8 cellular contexts compared by ENCODE assay signal in the genomic region with DNA sequence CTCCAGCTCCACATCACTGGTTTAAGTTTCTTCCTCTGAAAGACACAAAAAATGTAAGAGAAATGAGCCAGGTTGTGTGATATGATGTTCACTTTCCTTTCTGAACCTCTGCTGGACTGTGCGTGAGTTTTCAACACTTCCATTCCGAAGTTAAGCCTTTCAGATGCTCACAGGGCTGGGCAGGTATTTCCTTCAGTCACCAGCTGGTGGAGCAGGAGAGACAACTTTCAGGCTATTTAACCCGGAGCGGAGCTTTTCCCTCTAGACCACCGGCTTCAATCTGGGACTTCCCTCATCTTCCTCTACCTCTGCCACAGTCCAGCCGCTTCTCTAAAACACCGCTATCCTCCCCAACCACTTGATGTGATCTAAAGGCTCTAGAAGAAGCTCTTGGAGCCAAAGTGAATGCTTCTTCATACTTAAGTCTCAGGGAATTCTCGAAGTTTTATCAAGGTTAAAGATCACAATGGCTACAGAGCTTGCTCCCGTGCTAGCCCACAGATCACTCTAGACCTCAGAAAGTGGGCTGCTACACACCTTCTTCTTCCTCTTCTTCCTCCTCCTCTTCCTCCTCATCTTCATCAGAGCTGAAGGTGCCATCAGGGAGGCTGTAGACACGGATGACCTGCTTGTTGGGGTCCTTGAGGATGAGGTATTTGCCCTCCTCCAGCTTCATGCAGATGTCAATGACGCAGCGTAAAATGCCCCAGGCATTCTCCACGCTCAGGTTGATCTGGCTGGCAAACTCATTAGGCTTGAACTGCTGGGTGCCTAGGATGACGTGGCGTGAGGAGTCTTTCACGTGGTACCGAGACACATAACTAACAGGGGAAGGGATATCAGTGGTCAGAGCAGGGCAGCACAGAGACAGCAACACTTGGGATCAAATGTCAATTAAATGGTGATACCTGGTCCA. TPM values are rescaled to one million over a fixed set of nuclear protein-coding genes. Genes with fewer than 3 reads are reported as not detected.
DNase-seq lines count a peak whose midpoint lies in the region; ATAC-seq, FAIRE-seq and TF ChIP-seq lines count a peak whose summit lies in the region.

No MANE protein-coding gene starts in this region.

- TSS peak; percentile 11 for BruUV-seq in GM12878 (replicated peaks; lab: Mats Ljungman, UMichigan)

- no peak overlapping the region for H3K27ac ChIP-seq in CD8-positive, alpha-beta T cell (ENCODE audit: low read depth, low read length)
- H3K27ac ChIP-seq in GM12878 (ENCODE audit: control insufficient read depth, insufficient read depth), result no peak overlapping the region
- H3K27ac ChIP-seq in tibial artery, result no peak overlapping the region
- no peak overlapping the region for H3K27ac ChIP-seq in vagina

- peak in 4 of 7 experiments; percentile 13 to 46 (median 39) for DNase-seq in CD8-positive, alpha-beta T cell
- DNase-seq in GM20000 (ENCODE audit: low spot score), result no peak
- DNase-seq in RPMI7951 (ENCODE audit: low read depth), result peak; percentile 50
- DNase-seq in GM12878 (ENCODE audit: low read depth, low spot score), result no peak
- DNase-seq in kidney tubule cell (ENCODE audit: low spot score), result peak; percentile 55
- DNase-seq in tibial artery, result no peak
- DNase-seq in vagina (ENCODE audit: extremely low spot score in 2 of 2), result no peak

- no peak overlapping the region for H3K4me3 Mint-ChIP-seq in CD8-positive, alpha-beta T cell

- H3K4me2 ChIP-seq in GM12878 (ENCODE audit: control insufficient read depth, insufficient read depth), result no peak overlapping the region

- H3K79me2 ChIP-seq in GM12878 (ENCODE audit: control insufficient read depth, insufficient read depth, low read length), result no peaks in the 10 kb centered on the region

- peaks cover 12% of the 10 kb centered on the region for H3K4me1 ChIP-seq in CD8-positive, alpha-beta T cell (ENCODE audit: insufficient read depth, low read length)
- H3K4me1 ChIP-seq in GM12878 (ENCODE audit: control insufficient read depth, insufficient read depth, low read length) (peaks cover 7% of the 10 kb centered on the region), tibial artery (peaks cover 0 to 11% (median 8%) of the 10 kb centered on the region in 4 donors), vagina (peaks cover 23% of the 10 kb centered on the region)

- TF ChIP-seq POLR2A in GM12878 (IDR thresholded peaks at IDR 0.05; ENCODE audit: low read depth, low read length) (peak; percentile 63), vagina (IDR thresholded peaks at IDR 0.05) (no peak)

- in situ Hi-C loops in GM12878 (cut with MboI), result loop anchor here (25.0 kb wide), 1 partner anchor 1099 kb away; a partner anchor contains a TSS

- RAD21 ChIA-PET in GM12878 (lab: Charles Lee; ENCODE audit: unreplicated experiment), result interaction anchor here (0.6 to 1.2 kb wide), 3 partner anchors 11 to 20 kb away, joined by 3 to 5 read pairs (median 4); no protein-coding TSS in a partner anchor

- TF ChIP-seq CTCF in CD8-positive, alpha-beta T cell (IDR thresholded peaks at IDR 0.05), result peak; percentile 28
- peak; percentile 56 for TF ChIP-seq CTCF in GM20000 (IDR thresholded peaks at IDR 0.05; ENCODE audit: extremely low read depth, missing control alignments)
- TF ChIP-seq CTCF in GM12878 (IDR thresholded peaks at IDR 0.05 in 2 of 3, conservative IDR thresholded peaks at IDR 0.05 in 1 of 3; ENCODE audit: control insufficient read depth in 2 of 3, extremely low read depth in 1 of 3, insufficient read depth in 1 of 3, low read depth in 3 of 3, low read length in 3 of 3), result peak; percentile 60 to 76 (median 66)
- peak; percentile 25 to 52 for TF ChIP-seq CTCF in tibial artery (IDR thresholded peaks at IDR 0.05)
- TF ChIP-seq CTCF in vagina (IDR thresholded peaks at IDR 0.05), result peak in 1 of 3 experiments; percentile 1

- POLR2A ChIA-PET in CD8-positive, alpha-beta T cell (lab: Charles Lee), result interaction anchor here (0.9 kb wide), 1 partner anchor 13 kb away, joined by 3 read pairs; no protein-coding TSS in a partner anchor
- POLR2A ChIA-PET in GM12878 (lab: Charles Lee), result interaction anchor here (0.8 to 0.9 kb wide), 3 partner anchors 9 to 17 kb away, joined by 3 to 5 read pairs (median 3); a partner anchor contains a TSS

- H3K36me3 Mint-ChIP-seq in CD8-positive, alpha-beta T cell, result peaks cover 58% of the 10 kb centered on the region

- peak; percentile 39 for TF ChIP-seq RAD21 in GM12878 (IDR thresholded peaks at IDR 0.05; ENCODE audit: insufficient read depth, low read depth, low read length)

- no peak for TF ChIP-seq EP300 in GM12878 (IDR thresholded peaks at IDR 0.05; ENCODE audit: borderline replicate concordance in 1 of 2, control insufficient read depth in 1 of 2, low read depth in 2 of 2, low read length in 2 of 2)

- H3K27me3 ChIP-seq in CD8-positive, alpha-beta T cell (ENCODE audit: insufficient read depth, low read length), result no peaks in the 10 kb centered on the region
- H3K27me3 ChIP-seq in GM12878 (replicated peaks in 1 of 2; ENCODE audit: control insufficient read depth in 2 of 2, insufficient read depth in 2 of 2, low read length in 1 of 2), result no peaks in the 10 kb centered on the region
- H3K27me3 ChIP-seq in tibial artery, result no peaks in the 10 kb centered on the region
- no peaks in the 10 kb centered on the region for H3K27me3 ChIP-seq in vagina

- peak; percentile 79 for FAIRE-seq in GM12878 (lab: Jason Lieb, UNC)

- peak overlapping the region; percentile 61 for H3K27ac Mint-ChIP-seq in CD8-positive, alpha-beta T cell

- WGBS in GM12878 (ENCODE audit: insufficient coverage, insufficient replicate concordance, low lambda C conversion rate, missing lambda C conversion rate), result 75% methylated on average over 17 of the region's 17 CpGs

- peak; percentile 23 for ATAC-seq in CD8-positive, alpha-beta T cell
- peak; percentile 59 for ATAC-seq in GM12878
- no peak for ATAC-seq in HG03460 (IDR thresholded peaks at IDR 0.05; ENCODE audit: unreplicated experiment)

- no peaks in the 10 kb centered on the region for H3K27me3 Mint-ChIP-seq in CD8-positive, alpha-beta T cell (ENCODE audit: low read depth)

- CTCF ChIA-PET in CD8-positive, alpha-beta T cell (lab: Charles Lee), result interaction anchor here (0.6 to 3.1 kb wide), 6 partner anchors 10 to 25 kb away, joined by 3 to 21 read pairs (median 6); no protein-coding TSS in a partner anchor
- CTCF ChIA-PET in GM12878 (lab: Yijun Ruan, JAX), result interaction anchor here (0.8 to 2.3 kb wide), 10 partner anchors 9 to 345 kb away, joined by 3 to 9 read pairs (median 6); no protein-coding TSS in a partner anchor

- peaks cover 45% of the 10 kb centered on the region for H3K36me3 ChIP-seq in CD8-positive, alpha-beta T cell (ENCODE audit: insufficient read depth, low read length)
- H3K36me3 ChIP-seq in GM12878 (ENCODE audit: control insufficient read depth in 2 of 2, insufficient read depth in 2 of 2, low read length in 1 of 2), result peaks cover 31 to 34% of the 10 kb centered on the region in 2 experiments
- peaks cover 48 to 64% (median 58%) of the 10 kb centered on the region in 3 donors for H3K36me3 ChIP-seq in tibial artery
- H3K36me3 ChIP-seq in vagina, result peaks cover 3 to 59% of the 10 kb centered on the region in 2 donors

- H2AFZ ChIP-seq in GM12878 (ENCODE audit: control insufficient read depth, low read depth, low read length), result no peak overlapping the region

- H3K4me3 ChIP-seq in CD8-positive, alpha-beta T cell (ENCODE audit: low read depth, low read length), result no peak overlapping the region
- no peak overlapping the region for H3K4me3 ChIP-seq in GM12878
- H3K4me3 ChIP-seq in tibial artery, result no peak overlapping the region
- H3K4me3 ChIP-seq in vagina, result no peak overlapping the region

- no peaks in the 10 kb centered on the region; the same call in 1 of the 2 replicates for H4K20me1 ChIP-seq in GM12878 (ENCODE audit: control insufficient read depth, insufficient read depth)

- H3K9me3 Mint-ChIP-seq in CD8-positive, alpha-beta T cell, result no peaks in the 10 kb centered on the region

- H3K4me1 Mint-ChIP-seq in CD8-positive, alpha-beta T cell (ENCODE audit: low read depth), result peaks cover 12% of the 10 kb centered on the region

- H3K9ac ChIP-seq in GM12878 (ENCODE audit: control insufficient read depth, insufficient read depth, low read length), result no peak overlapping the region

- no peaks in the 10 kb centered on the region for H3K9me3 ChIP-seq in CD8-positive, alpha-beta T cell (ENCODE audit: low read length)
- no peaks in the 10 kb centered on the region for H3K9me3 ChIP-seq in GM12878 (replicated peaks; ENCODE audit: control insufficient read depth, insufficient read depth, low read length)
- H3K9me3 ChIP-seq in tibial artery, result no peaks in the 10 kb centered on the region
- no peaks in the 10 kb centered on the region for H3K9me3 ChIP-seq in vagina

- SMC1A ChIA-PET in GM12878 (lab: Charles Lee; ENCODE audit: uncharacterized antibody, unreplicated experiment), result interaction anchor here (1.1 to 1.3 kb wide), 2 partner anchors 10 to 17 kb away, joined by 3 read pairs; no protein-coding TSS in a partner anchor

- intact Hi-C loops in CD8-positive, alpha-beta T cell (cut with DNase I, micrococcal nuclease), result loop anchor here in 1 of 2 experiments (2.0 kb wide), 1 partner anchor 468 kb away; no protein-coding TSS in a partner anchor
- intact Hi-C loops in GM12878 (cut with micrococcal nuclease; ENCODE audit: unreplicated experiment), result no loop called here
- intact Hi-C loops in tibial artery (cut with DNase I; ENCODE audit: low total_unique reads), result no loop called here
- intact Hi-C loops in vagina (cut with DNase I), result no loop called here

RNA-seq across cellular contexts. Expression of a gene that starts 4.4 kb away (rescaled TPM):
- total RNA-seq in CD8-positive, alpha-beta T cell, result 1 to 10 TPM; 2.1 TPM
- 12.0 and 12.6 TPM in 2 replicates for total RNA-seq in RPMI7951 (2014; rRNA removed; shearing (Covaris generic))
- total RNA-seq in GM12878 (2013; cell fraction: nucleolus; rRNA removed), result 13.5 and 15.1 TPM in 2 replicates
- total RNA-seq in GM12878 (2014; rRNA removed), result 5.1 and 7.3 TPM in 2 replicates
- 3.7 TPM in 2 replicates for total RNA-seq in GM12878 (2014; rRNA removed; fragmentation: Illumina TruSeq; extraction: Trizol)
- total RNA-seq in GM12878 (2021), result 25.5 and 28.8 TPM in 2 replicates
- 3.3 TPM for polyA plus RNA-seq in GM12878 (2011; ENCODE audit: low read depth)
- polyA plus RNA-seq in GM12878 (2011; rRNA removed), result 1.1 and 1.8 TPM in 2 replicates
- 2.2 and 3.1 TPM in 2 replicates for polyA plus RNA-seq in GM12878 (2011; cell fraction: cytosol; rRNA removed)
- 4.3 and 4.7 TPM in 2 replicates for polyA plus RNA-seq in GM12878 (2011; cell fraction: nucleus; rRNA removed)
- 5.4 TPM in 2 replicates for polyA plus RNA-seq in GM12878 (2012)
- polyA plus RNA-seq in GM12878 (2014; fragmentation: Illumina TruSeq; extraction: Trizol), result 9.6 and 9.8 TPM in 2 replicates
- polyA plus RNA-seq in GM12878 (2014; fragmentation: Nextera tagmentation; extraction: Ambion mirVana), result 1 to 10 TPM; 3.5 to 3.9 TPM
- 7.9 and 8.4 TPM in 2 replicates for polyA plus RNA-seq in GM12878 (2014; rRNA removed)
- 10 to 100 TPM; 20.1 to 24.0 TPM for polyA plus RNA-seq in GM12878 (2016; fragmentation: Nextera tagmentation; extraction: Ambion mirVana)
- polyA minus RNA-seq in GM12878 (2011; rRNA and poly(A)+ RNA removed), result 2.6 and 3.9 TPM in 2 replicates
- 3.0 and 3.9 TPM in 2 replicates for polyA minus RNA-seq in GM12878 (2011; cell fraction: cytosol; rRNA and poly(A)+ RNA removed)
- 2.2 and 3.6 TPM in 2 replicates for polyA minus RNA-seq in GM12878 (2011; cell fraction: nucleus; rRNA and poly(A)+ RNA removed)
- 3.7 TPM for total RNA-seq in vagina

RNA-seq across cellular contexts. Expression of a gene that starts 17.7 kb away (rescaled TPM):
- 100 to 1,000 TPM; 302 to 315 TPM for total RNA-seq in CD8-positive, alpha-beta T cell
- total RNA-seq in RPMI7951 (2014; rRNA removed; shearing (Covaris generic)), result 331 and 336 TPM in 2 replicates
- total RNA-seq in GM12878 (2013; cell fraction: nucleolus; rRNA removed), result 247 and 275 TPM in 2 replicates
- total RNA-seq in GM12878 (2014; rRNA removed) (417 and 438 TPM in 2 replicates), GM12878 (2014; rRNA removed; fragmentation: Illumina TruSeq; extraction: Trizol) (424 and 435 TPM in 2 replicates), GM12878 (2021) (278 and 300 TPM in 2 replicates), vagina (266 TPM)
- polyA plus RNA-seq in GM12878 (2011; ENCODE audit: low read depth), result 281 TPM
- polyA plus RNA-seq in GM12878 (2011; rRNA removed) (460 and 558 TPM in 2 replicates), GM12878 (2014; fragmentation: Illumina TruSeq; extraction: Trizol) (488 and 502 TPM in 2 replicates), GM12878 (2014; fragmentation: Nextera tagmentation; extraction: Ambion mirVana) (100 to 1,000 TPM; 249 to 445 TPM), GM12878 (2014; rRNA removed) (428 and 440 TPM in 2 replicates), GM12878 (2016; fragmentation: Nextera tagmentation; extraction: Ambion mirVana) (100 to 1,000 TPM; 240 to 243 TPM)
- 608 and 749 TPM in 2 replicates for polyA plus RNA-seq in GM12878 (2011; cell fraction: cytosol; rRNA removed)
- 437 and 497 TPM in 2 replicates for polyA plus RNA-seq in GM12878 (2011; cell fraction: nucleus; rRNA removed)
- 340 and 341 TPM in 2 replicates for polyA plus RNA-seq in GM12878 (2012)
- 813 and 847 TPM in 2 replicates for polyA minus RNA-seq in GM12878 (2011; rRNA and poly(A)+ RNA removed)
- 198 and 219 TPM in 2 replicates for polyA minus RNA-seq in GM12878 (2011; cell fraction: cytosol; rRNA and poly(A)+ RNA removed)
- polyA minus RNA-seq in GM12878 (2011; cell fraction: nucleus; rRNA and poly(A)+ RNA removed), result 136 and 196 TPM in 2 replicates

RNA-seq across cellular contexts. Expression of a gene that starts 29.8 kb away (rescaled TPM):
- 10 to 100 TPM; 24.4 to 29.0 TPM for total RNA-seq in CD8-positive, alpha-beta T cell
- 17.8 and 19.8 TPM in 2 replicates for total RNA-seq in RPMI7951 (2014; rRNA removed; shearing (Covaris generic))
- 7.3 and 8.2 TPM in 2 replicates for total RNA-seq in GM12878 (2013; cell fraction: nucleolus; rRNA removed)
- total RNA-seq in GM12878 (2014; rRNA removed), result 81.6 and 96.5 TPM in 2 replicates
- 70.2 and 70.4 TPM in 2 replicates for total RNA-seq in GM12878 (2014; rRNA removed; fragmentation: Illumina TruSeq; extraction: Trizol)
- total RNA-seq in GM12878 (2021), result 119 and 126 TPM in 2 replicates
- 46.7 TPM for polyA plus RNA-seq in GM12878 (2011; ENCODE audit: low read depth)
- polyA plus RNA-seq in GM12878 (2011; rRNA removed), result 176 and 233 TPM in 2 replicates
- polyA plus RNA-seq in GM12878 (2011; cell fraction: cytosol; rRNA removed), result 244 and 280 TPM in 2 replicates
- 135 and 140 TPM in 2 replicates for polyA plus RNA-seq in GM12878 (2011; cell fraction: nucleus; rRNA removed)
- polyA plus RNA-seq in GM12878 (2012), result 139 and 155 TPM in 2 replicates
- polyA plus RNA-seq in GM12878 (2014; fragmentation: Illumina TruSeq; extraction: Trizol), result 101 and 102 TPM in 2 replicates
- 100 to 1,000 TPM; 330 to 350 TPM for polyA plus RNA-seq in GM12878 (2014; fragmentation: Nextera tagmentation; extraction: Ambion mirVana)
- polyA plus RNA-seq in GM12878 (2014; rRNA removed), result 144 and 180 TPM in 2 replicates
- 100 to 1,000 TPM; 221 to 285 TPM for polyA plus RNA-seq in GM12878 (2016; fragmentation: Nextera tagmentation; extraction: Ambion mirVana)
- 180 and 183 TPM in 2 replicates for polyA minus RNA-seq in GM12878 (2011; rRNA and poly(A)+ RNA removed)
- polyA minus RNA-seq in GM12878 (2011; cell fraction: cytosol; rRNA and poly(A)+ RNA removed), result 34.3 and 55.5 TPM in 2 replicates
- polyA minus RNA-seq in GM12878 (2011; cell fraction: nucleus; rRNA and poly(A)+ RNA removed), result 20.3 and 27.4 TPM in 2 replicates
- total RNA-seq in vagina, result 46.9 TPM

Comparison
In these comparisons a context has a peak if more than half of its experiments do, and no peak if none do; other contexts are left out.
1. DNase-seq: peak in CD8-positive, alpha-beta T cell (4 of 7), RPMI7951 (single experiment) and kidney tubule cell (single experiment); none in GM20000 (single experiment), GM12878 (single experiment), tibial artery (0 of 2) and vagina (0 of 2).